Comparison of ENCODE assay signal across 8 cellular contexts in genomic region chr2:46954951-46955571, GRCh38. TPM values are rescaled to one million over a fixed set of nuclear protein-coding genes. Genes with fewer than 3 reads are reported as not detected.
DNase-seq lines count a peak whose midpoint lies in the region; ATAC-seq lines count a peak whose summit lies in the region.

No MANE protein-coding gene starts in this region.

- no peak for ATAC-seq in stimulated activated memory B cell treated with anti-CD40 and anti-IgM and Interleukin-4, amounts not matched to agents 10 μg/mL and 1 μg/mL and 100 μg/mL, for 72 hours
- ATAC-seq in HG03457 (IDR thresholded peaks at IDR 0.05; ENCODE audit: unreplicated experiment) (no peak), HG02852 (IDR thresholded peaks at IDR 0.05; ENCODE audit: unreplicated experiment) (no peak)

- H3K4me1 Mint-ChIP-seq in activated T-helper 2 cell treated with anti-CD3 and anti-CD28 coated beads, Interferon-gamma antibody, Interleukin-2, Interleukin-4, amounts not matched to agents 10 μg/mL and 5 μg/mL and 100 μg/mL, durations not matched to agents 14 hours and 24 hours and 36 hours (ENCODE audit: low read depth), result peaks cover 10% of the 10 kb centered on the region
- peaks cover 58% of the 10 kb centered on the region for H3K4me1 Mint-ChIP-seq in stimulated activated memory B cell treated with anti-CD40 and anti-IgM and Interleukin-4, amounts not matched to agents 10 μg/mL and 1 μg/mL and 100 μg/mL, for 72 hours

- no peak overlapping the region for H3K4me3 Mint-ChIP-seq in activated T-helper 2 cell treated with anti-CD3 and anti-CD28 coated beads, Interferon-gamma antibody, Interleukin-2, Interleukin-4, amounts not matched to agents 10 μg/mL and 5 μg/mL and 100 μg/mL, durations not matched to agents 14 hours and 24 hours and 36 hours (ENCODE audit: low read depth)
- no peak overlapping the region for H3K4me3 Mint-ChIP-seq in stimulated activated memory B cell treated with anti-CD40 and anti-IgM and Interleukin-4, amounts not matched to agents 10 μg/mL and 1 μg/mL and 100 μg/mL, for 72 hours

- no peaks in the 10 kb centered on the region for H3K9me3 Mint-ChIP-seq in activated T-helper 2 cell treated with anti-CD3 and anti-CD28 coated beads, Interferon-gamma antibody, Interleukin-2, Interleukin-4, amounts not matched to agents 10 μg/mL and 5 μg/mL and 100 μg/mL, durations not matched to agents 14 hours and 24 hours and 36 hours
- H3K9me3 Mint-ChIP-seq in stimulated activated memory B cell treated with anti-CD40 and anti-IgM and Interleukin-4, amounts not matched to agents 10 μg/mL and 1 μg/mL and 100 μg/mL, for 72 hours, result no peaks in the 10 kb centered on the region

- H3K27ac Mint-ChIP-seq in activated T-helper 2 cell treated with anti-CD3 and anti-CD28 coated beads, Interferon-gamma antibody, Interleukin-2, Interleukin-4, amounts not matched to agents 10 μg/mL and 5 μg/mL and 100 μg/mL, durations not matched to agents 14 hours and 24 hours and 36 hours, result peak overlapping the region; percentile 30
- H3K27ac Mint-ChIP-seq in stimulated activated memory B cell treated with anti-CD40 and anti-IgM and Interleukin-4, amounts not matched to agents 10 μg/mL and 1 μg/mL and 100 μg/mL, for 72 hours, result peak overlapping the region; percentile 41

- H3K36me3 Mint-ChIP-seq in activated T-helper 2 cell treated with anti-CD3 and anti-CD28 coated beads, Interferon-gamma antibody, Interleukin-2, Interleukin-4, amounts not matched to agents 10 μg/mL and 5 μg/mL and 100 μg/mL, durations not matched to agents 14 hours and 24 hours and 36 hours (ENCODE audit: low read depth), result peaks cover 84% of the 10 kb centered on the region
- H3K36me3 Mint-ChIP-seq in stimulated activated memory B cell treated with anti-CD40 and anti-IgM and Interleukin-4, amounts not matched to agents 10 μg/mL and 1 μg/mL and 100 μg/mL, for 72 hours, result peaks cover 81% of the 10 kb centered on the region

- H3K27me3 Mint-ChIP-seq in activated T-helper 2 cell treated with anti-CD3 and anti-CD28 coated beads, Interferon-gamma antibody, Interleukin-2, Interleukin-4, amounts not matched to agents 10 μg/mL and 5 μg/mL and 100 μg/mL, durations not matched to agents 14 hours and 24 hours and 36 hours (ENCODE audit: low read depth), result no peaks in the 10 kb centered on the region
- H3K27me3 Mint-ChIP-seq in stimulated activated memory B cell treated with anti-CD40 and anti-IgM and Interleukin-4, amounts not matched to agents 10 μg/mL and 1 μg/mL and 100 μg/mL, for 72 hours, result no peaks in the 10 kb centered on the region

- intact Hi-C loops in activated T-helper 2 cell treated with anti-CD3 and anti-CD28 coated beads, Interferon-gamma antibody, Interleukin-2, Interleukin-4, amounts not matched to agents 10 μg/mL and 5 μg/mL and 100 μg/mL, durations not matched to agents 14 hours and 24 hours and 36 hours (cut with micrococcal nuclease), result no loop called here

- DNase-seq in HCEC 1CT, result peak; percentile 86
- DNase-seq in activated T-helper 2 cell treated with anti-CD3 and anti-CD28 coated beads, Interferon-gamma antibody, Interleukin-2, Interleukin-4, amounts not matched to agents 10 μg/mL and 5 μg/mL and 100 μg/mL, durations not matched to agents 14 hours and 24 hours and 36 hours (ENCODE audit: low spot score), result no peak
- DNase-seq in iPS-NIHi7 (ENCODE audit: extremely low spot score), result peak; percentile 62
- DNase-seq in NCI-H2081 (lab: John Stamatoyannopoulos, UW), result no peak
- DNase-seq in germinal center (ENCODE audit: low spot score), result no peak

RNA-seq across cellular contexts. Expression of gene TTC7A, which starts 14.0 kb away (rescaled TPM):
- total RNA-seq in activated T-helper 2 cell treated with anti-CD3 and anti-CD28 coated beads, Interferon-gamma antibody, Interleukin-2, Interleukin-4, amounts not matched to agents 10 μg/mL and 5 μg/mL and 100 μg/mL, durations not matched to agents 14 hours and 24 hours and 36 hours, result 75.2 and 75.5 TPM in 2 replicates

RNA-seq across cellular contexts. Expression of gene MCFD2, which starts 39.5 kb away (rescaled TPM):
- 45.2 and 46.0 TPM in 2 replicates for total RNA-seq in activated T-helper 2 cell treated with anti-CD3 and anti-CD28 coated beads, Interferon-gamma antibody, Interleukin-2, Interleukin-4, amounts not matched to agents 10 μg/mL and 5 μg/mL and 100 μg/mL, durations not matched to agents 14 hours and 24 hours and 36 hours

Comparison
In these comparisons a context has a peak if more than half of its experiments do, and no peak if none do; other contexts are left out.
1. DNase-seq: peak in HCEC 1CT (single experiment) and iPS-NIHi7 (single experiment); none in activated T-helper 2 cell treated with anti-CD3 and anti-CD28 coated beads, Interferon-gamma antibody, Interleukin-2, Interleukin-4, amounts not matched to agents 10 μg/mL and 5 μg/mL and 100 μg/mL, durations not matched to agents 14 hours and 24 hours and 36 hours (single experiment), NCI-H2081 (0 of 2) and germinal center (single experiment).